Comparison of ENCODE assay signal across 1 cellular context in genomic region chr6:73461537-73462350, GRCh38.
A peak's percentile ranks its signal among the peaks of the same experiment; 100 is the strongest.
TF ChIP-seq lines count a peak whose summit lies in the region.

MTO1 (plus strand) TSS chr6:73461737; CDS start chr6:73461855, 118 bp downstream.

TF ChIP-seq in HepG2, 621 proteins besides CTCF, POLR2A, EP300 and RAD21 (continued from another document and continues in another):
- TF ChIP-seq ARID5B (CRISPR knock-in tag; IDR thresholded peaks at IDR 0.05) = peak; percentile 31; the same call in 1 of the 2 replicates
- TF ChIP-seq ZNF891 (CRISPR knock-in tag; IDR thresholded peaks at IDR 0.05) = peak; percentile 74; the same call in 1 of the 2 replicates
- peak; percentile 58; the same call in 1 of the 2 replicates for TF ChIP-seq ZNF691 (CRISPR knock-in tag; IDR thresholded peaks at IDR 0.05; ENCODE audit: borderline replicate concordance, low read depth)
- no peak for TF ChIP-seq SMARCC2 (IDR thresholded peaks at IDR 0.05)
- TF ChIP-seq ZGPAT (CRISPR knock-in tag; IDR thresholded peaks at IDR 0.05) = peak; percentile 72; the same call in 1 of the 2 replicates
- TF ChIP-seq BATF2 (CRISPR knock-in tag; IDR thresholded peaks at IDR 0.05) = peak; percentile 60; the same call in 1 of the 2 replicates
- TF ChIP-seq ZBTB39 (CRISPR knock-in tag; IDR thresholded peaks at IDR 0.05) = no peak
- 0 out of 2 replicates have a peak, but pooled peaks have one; percentile 34 for TF ChIP-seq ZNF142 (CRISPR knock-in tag; IDR thresholded peaks at IDR 0.05)
- TF ChIP-seq DMTF1 (CRISPR knock-in tag; IDR thresholded peaks at IDR 0.05) = no peak
- TF ChIP-seq ZNF124 (CRISPR knock-in tag; IDR thresholded peaks at IDR 0.05) = peak; percentile 84
- 0 out of 2 replicates have a peak, but pooled peaks have one; percentile 32 for TF ChIP-seq ELF4 (CRISPR knock-in tag; IDR thresholded peaks at IDR 0.05; ENCODE audit: borderline replicate concordance)
- no peak for TF ChIP-seq MAFK (conservative IDR thresholded peaks at IDR 0.05 in 1 of 2, IDR thresholded peaks at IDR 0.05 in 1 of 2; ENCODE audit: low read length in 2 of 2)
- TF ChIP-seq ZNF629 (CRISPR knock-in tag; conservative IDR thresholded peaks at IDR 0.05) = no peak
- TF ChIP-seq KMT2A (CRISPR knock-in tag; IDR thresholded peaks at IDR 0.05) = peak; percentile 91
- peak; percentile 21; the same call in 1 of the 2 replicates for TF ChIP-seq MXD3 (CRISPR knock-in tag; IDR thresholded peaks at IDR 0.05)
- TF ChIP-seq ZNF879 (CRISPR knock-in tag; IDR thresholded peaks at IDR 0.05) = peak; percentile 76; the same call in 1 of the 2 replicates
- no peak for TF ChIP-seq ZNF382 (CRISPR knock-in tag; IDR thresholded peaks at IDR 0.05; ENCODE audit: borderline replicate concordance)
- no peak for TF ChIP-seq SUZ12 (IDR thresholded peaks at IDR 0.05; ENCODE audit: low read depth, low read length)
- no peak for TF ChIP-seq ZNF615 (CRISPR knock-in tag; IDR thresholded peaks at IDR 0.05; ENCODE audit: borderline replicate concordance)
- TF ChIP-seq GPN1 (CRISPR knock-in tag; IDR thresholded peaks at IDR 0.05; ENCODE audit: borderline replicate concordance) = no peak
- TF ChIP-seq KLF9 (CRISPR knock-in tag; IDR thresholded peaks at IDR 0.05; ENCODE audit: low read depth) = no peak
- no peak for TF ChIP-seq CCAR2 (optimal IDR thresholded peaks at IDR 0.05; ENCODE audit: low read depth, low read length)
- TF ChIP-seq REL (CRISPR knock-in tag; conservative IDR thresholded peaks at IDR 0.05) = no peak; the same call in 1 of the 2 replicates
- no peak for TF ChIP-seq ZNF672 (CRISPR knock-in tag; IDR thresholded peaks at IDR 0.05)
- no peak for TF ChIP-seq ZNF546 (CRISPR knock-in tag; conservative IDR thresholded peaks at IDR 0.05)
- no peak for TF ChIP-seq HMGA1 (CRISPR knock-in tag; conservative IDR thresholded peaks at IDR 0.05)
- peak; percentile 85 for TF ChIP-seq ZMYM4 (CRISPR knock-in tag; IDR thresholded peaks at IDR 0.05)
- no peak for TF ChIP-seq SP1 (IDR thresholded peaks at IDR 0.05)
- no peak for TF ChIP-seq SP1 (CRISPR knock-in tag; IDR thresholded peaks at IDR 0.05)
- TF ChIP-seq NFYB (CRISPR knock-in tag; IDR thresholded peaks at IDR 0.05) = peak; percentile 79
- TF ChIP-seq HOXA7 (CRISPR knock-in tag; IDR thresholded peaks at IDR 0.05) = no peak
- 0 out of 2 replicates have a peak, but pooled peaks have one; percentile 25 for TF ChIP-seq ZNF280D (CRISPR knock-in tag; IDR thresholded peaks at IDR 0.05)
- peak; percentile 47; the same call in 1 of the 2 replicates for TF ChIP-seq ZBTB20 (CRISPR knock-in tag; IDR thresholded peaks at IDR 0.05; ENCODE audit: borderline replicate concordance, low read depth)
- TF ChIP-seq HDAC1 (CRISPR knock-in tag; IDR thresholded peaks at IDR 0.05) = peak; percentile 83
- TF ChIP-seq ZNF263 (CRISPR knock-in tag; IDR thresholded peaks at IDR 0.05) = peak; percentile 32; the same call in 1 of the 2 replicates
- TF ChIP-seq ZNF317 (CRISPR knock-in tag; IDR thresholded peaks at IDR 0.05) = no peak
- TF ChIP-seq ZNF616 (CRISPR knock-in tag; IDR thresholded peaks at IDR 0.05; ENCODE audit: low read depth) = 0 out of 2 replicates have a peak, but pooled peaks have one; percentile 59
- TF ChIP-seq ZNF282 (IDR thresholded peaks at IDR 0.05; ENCODE audit: partially characterized antibody) = no peak
- TF ChIP-seq ZNF766 (CRISPR knock-in tag; IDR thresholded peaks at IDR 0.05; ENCODE audit: borderline replicate concordance) = peak; percentile 29; the same call in 1 of the 2 replicates
- TF ChIP-seq ASH2L (IDR thresholded peaks at IDR 0.05; ENCODE audit: insufficient read length, low read depth, low read length) = peak; percentile 95
- no peak for TF ChIP-seq RFX1 (IDR thresholded peaks at IDR 0.05)
- no peak for TF ChIP-seq ZNF343 (CRISPR knock-in tag; IDR thresholded peaks at IDR 0.05)
